ENCODE assay signal across 8 cellular contexts in the genomic region with DNA sequence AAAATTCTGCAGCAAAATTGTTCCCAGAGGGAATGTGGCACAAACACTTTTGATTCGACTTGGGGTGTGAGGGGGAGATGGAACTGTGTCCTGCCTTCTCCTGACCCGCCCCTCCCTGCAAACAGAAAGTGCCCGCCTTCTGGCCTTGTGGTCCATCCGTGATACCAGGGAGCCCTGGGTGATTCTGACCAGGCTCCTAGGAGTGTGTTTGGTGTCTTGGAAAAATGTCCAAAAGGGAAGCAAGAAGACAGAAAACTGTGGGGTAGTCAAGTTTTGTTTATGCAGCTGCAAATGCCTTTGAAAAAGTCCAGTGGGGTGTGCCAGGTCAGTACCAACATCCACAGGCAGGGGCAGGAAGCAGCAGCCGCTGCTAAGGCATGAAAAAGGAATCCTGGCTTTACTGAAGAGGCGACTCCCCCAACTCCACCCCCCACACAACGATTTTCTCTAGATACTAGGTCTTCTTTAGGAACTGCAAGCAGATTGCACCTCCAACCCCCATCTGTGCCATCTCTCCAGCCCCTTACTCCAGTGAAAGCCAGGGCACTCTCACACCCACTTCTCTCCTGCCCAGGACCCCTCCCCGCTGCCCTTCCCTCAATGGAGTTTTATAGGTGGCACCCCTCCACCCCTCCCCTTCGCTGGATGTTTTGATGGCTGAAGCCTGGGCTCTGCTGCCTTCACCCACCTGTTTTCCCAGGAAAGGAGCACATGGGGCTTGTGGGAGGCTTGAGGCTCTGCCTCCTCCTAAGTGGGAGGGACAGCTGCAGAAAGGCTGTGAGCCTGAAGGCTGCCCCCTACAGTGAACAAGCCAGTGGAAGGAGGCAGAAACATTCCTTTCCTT.
DNase-seq lines count a peak whose midpoint lies in the region; ATAC-seq and TF ChIP-seq lines count a peak whose summit lies in the region.

No MANE protein-coding gene starts in this region.

- in situ Hi-C loops in GM13977 (cut with MboI; ENCODE audit: low pct_unique_long_range_greater_than_20kb, low sequenced_read_pairs, unreplicated experiment), result loop anchor here (25.0 kb wide), 1 partner anchor 96 kb away; no protein-coding TSS in a partner anchor

- peaks cover 4% of the 10 kb centered on the region for H3K4me1 ChIP-seq in RWPE2 (ENCODE audit: insufficient read depth, poor library complexity, severe bottlenecking)

- H3K36me3 ChIP-seq in RWPE2 (ENCODE audit: low read depth), result no peaks in the 10 kb centered on the region

- H3K9me3 ChIP-seq in RWPE2 (ENCODE audit: severe bottlenecking), result no peaks in the 10 kb centered on the region

- ATAC-seq in RWPE2 (ENCODE audit: low read depth) (peak; percentile 32; the same call in 1 of the 3 replicates), HG02571 (IDR thresholded peaks at IDR 0.05; ENCODE audit: unreplicated experiment) (no peak)

- H3K27ac ChIP-seq in RWPE2 (ENCODE audit: poor library complexity, severe bottlenecking), result no peak overlapping the region

- H3K4me3 ChIP-seq in RWPE2 (ENCODE audit: severe bottlenecking), result no peak overlapping the region

- H3K27me3 ChIP-seq in RWPE2 (ENCODE audit: insufficient read depth, poor library complexity, severe bottlenecking), result no peaks in the 10 kb centered on the region

- DNase-seq in GM13977 (ENCODE audit: low spot score) (no peak), RWPE2 (ENCODE audit: low spot score) (no peak), fibroblast of the conjunctiva (ENCODE audit: low read depth) (peak; percentile 20), smooth muscle cell of the brain vasculature (ENCODE audit: low read depth, low spot score) (peak; percentile 80), mucosa of gallbladder (ENCODE audit: low spot score) (no peak), DMS79 (lab: John Stamatoyannopoulos, UW) (no peak)
- DNase-seq in activated CD4-positive, CD25-positive, alpha-beta regulatory T cell (lab: John Stamatoyannopoulos, UW), result no peak

- TF ChIP-seq CTCF in GM13977 (IDR thresholded peaks at IDR 0.05; ENCODE audit: extremely low read depth, insufficient read depth, missing control alignments) (peak; percentile 23), RWPE2 (IDR thresholded peaks at IDR 0.05; ENCODE audit: poor library complexity, severe bottlenecking) (no peak)

Comparison
In these comparisons a context has a peak if more than half of its experiments do, and no peak if none do; other contexts are left out.
1. DNase-seq: peak in fibroblast of the conjunctiva (single experiment) and smooth muscle cell of the brain vasculature (single experiment); none in GM13977 (single experiment), RWPE2 (single experiment), mucosa of gallbladder (single experiment), activated CD4-positive, CD25-positive, alpha-beta regulatory T cell (0 of 4) and DMS79 (single experiment).